ENCODE assay signal across 10 cellular contexts in the genomic region with DNA sequence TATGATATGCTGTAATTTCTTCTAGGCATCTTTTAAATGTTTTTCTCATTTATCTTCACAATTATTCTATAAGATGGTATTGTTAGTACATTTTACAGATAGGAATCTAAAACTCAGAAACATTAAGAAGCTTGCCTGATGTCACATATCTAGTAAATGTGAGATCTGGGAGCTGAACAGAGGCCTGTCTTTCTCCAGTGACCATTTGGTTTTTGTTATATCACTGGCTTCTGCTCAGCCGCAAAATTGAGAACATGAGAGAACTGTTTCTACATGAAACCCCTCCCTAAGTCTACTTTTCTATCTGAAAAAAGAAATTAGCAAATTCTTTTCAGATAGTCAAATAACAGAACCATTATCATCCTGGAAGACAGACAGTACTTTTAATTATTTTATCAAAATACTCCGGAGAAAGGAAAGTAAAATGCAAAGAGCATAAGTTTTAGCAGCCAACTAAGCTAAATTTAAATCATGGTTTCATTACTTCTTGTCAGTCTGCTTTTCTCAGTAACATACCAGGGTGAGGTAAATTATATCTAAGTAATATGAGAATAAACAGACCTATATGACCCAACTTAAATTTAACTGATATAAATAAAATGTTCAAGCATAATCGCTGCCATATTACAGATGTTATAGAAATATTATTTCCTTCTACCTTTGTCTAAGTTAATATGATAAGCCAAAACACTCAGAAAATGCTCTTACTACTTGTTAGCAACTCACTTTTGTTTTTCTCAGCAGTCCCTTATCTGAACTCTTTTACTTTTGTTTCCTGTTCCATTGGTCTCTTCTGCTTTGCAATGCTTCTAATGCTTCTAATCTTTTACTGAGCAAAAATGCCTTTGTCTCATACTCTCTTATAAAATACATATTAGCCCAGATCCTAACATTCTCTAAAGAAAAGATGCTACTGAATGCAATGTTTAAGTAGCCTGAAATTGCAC.
DNase-seq lines count a peak whose midpoint lies in the region; ATAC-seq, FAIRE-seq and TF ChIP-seq lines count a peak whose summit lies in the region.
"Had no signal": no experiment of that assay in that cellular context is flagged by ENCODE, and none has a peak within 500 bp of the region (broad histone marks: within the 10 kb centered on the region; RNA-seq: fewer than 3 reads in every experiment).

No MANE protein-coding gene starts in this region.

- no peaks in the 10 kb centered on the region for H3K27me3 ChIP-seq in GM06990 (replicated peaks; ENCODE audit: control insufficient read depth, insufficient read depth, low read length)
- H3K27me3 ChIP-seq in KMS-11 (ENCODE audit: insufficient read depth, low read depth): no peaks in the 10 kb centered on the region
- H3K27me3 ChIP-seq in pancreas: no peaks in the 10 kb centered on the region
- H3K27me3 ChIP-seq: SJSA1 had no signal

- H3K79me2 ChIP-seq in KMS-11 (ENCODE audit: insufficient read depth, low read depth): peaks cover 100% of the 10 kb centered on the region

- intact Hi-C loops in pancreas (cut with DNase I): no loop called here

- no peak for ATAC-seq in pancreas
- ATAC-seq in GM21576 (IDR thresholded peaks at IDR 0.05; ENCODE audit: unreplicated experiment): no peak

- H4K20me1 ChIP-seq in KMS-11 (ENCODE audit: insufficient read depth): no peaks in the 10 kb centered on the region

- DNase-seq in GM06990 (ENCODE audit: extremely low read depth, insufficient read length) (peak; percentile 40), coronary artery (ENCODE audit: low spot score) (no peak), pancreas (no peak), DMS153 treated with DMSO at 0.1 percent for 48 hours (lab: John Stamatoyannopoulos, UW; ENCODE audit: unreplicated experiment) (no peak), GM20000 (ENCODE audit: low spot score) (no peak), SW 1271 (lab: John Stamatoyannopoulos, UW) (no peak)
- DNase-seq: occipital lobe had no signal

- H3K4me3 ChIP-seq in GM06990 (replicated peaks; ENCODE audit: low read depth, low read length) (peak overlapping the region; percentile 40), KMS-11 (IDR thresholded peaks at IDR 0.05; ENCODE audit: insufficient read depth, low read depth, low read length) (no peak overlapping the region), coronary artery (peak overlapping the region; percentile 53), pancreas (peak overlapping the region in 1 of 4 donors; percentile 4)
- H3K4me3 ChIP-seq: SJSA1 had no signal

- peak; percentile 59 for FAIRE-seq in pancreas (lab: Jason Lieb, UNC)

- H3K4me1 ChIP-seq in KMS-11 (ENCODE audit: low read depth, poor library complexity, severe bottlenecking): peaks cover 86% of the 10 kb centered on the region
- H3K4me1 ChIP-seq in pancreas: peaks cover 0 to 28% (median 17%) of the 10 kb centered on the region in 3 donors
- H3K4me1 ChIP-seq: SJSA1 had no signal

- no peak for TF ChIP-seq CTCF in GM06990 (IDR thresholded peaks at IDR 0.05; ENCODE audit: insufficient read depth, low read length, poor library complexity, severe bottlenecking)
- TF ChIP-seq CTCF in KMS-11 (conservative IDR thresholded peaks at IDR 0.05; ENCODE audit: low read depth, low read length): no peak
- no peak for TF ChIP-seq CTCF in coronary artery (IDR thresholded peaks at IDR 0.05)
- TF ChIP-seq CTCF in pancreas (IDR thresholded peaks at IDR 0.05): no peak
- TF ChIP-seq CTCF in GM20000 (IDR thresholded peaks at IDR 0.05; ENCODE audit: extremely low read depth, missing control alignments): no peak

- 75 to 84% methylated on average over 3 of the region's 3 CpGs for WGBS in pancreas, 2 donors

- peak overlapping the region; percentile 87 for H3K27ac ChIP-seq in KMS-11
- peak overlapping the region; percentile 74 to 88 for H3K27ac ChIP-seq in coronary artery
- H3K27ac ChIP-seq in pancreas: peak overlapping the region in 2 of 4 donors; percentile 17 to 45
- H3K27ac ChIP-seq: SJSA1 had no signal

- no peaks in the 10 kb centered on the region for H3K36me3 ChIP-seq in GM06990 (ENCODE audit: control insufficient read depth, insufficient read depth, low read length)
- H3K36me3 ChIP-seq in KMS-11 (ENCODE audit: insufficient read depth): no peaks in the 10 kb centered on the region
- H3K36me3 ChIP-seq in pancreas: no peaks in the 10 kb centered on the region
- H3K36me3 ChIP-seq: SJSA1 had no signal

- H3K9me3 ChIP-seq in pancreas: no peaks in the 10 kb centered on the region
- H3K9me3 ChIP-seq: SJSA1 had no signal

- peak overlapping the region; percentile 6; the same call in 1 of the 2 replicates for H2AFZ ChIP-seq in KMS-11 (ENCODE audit: low read depth)

- peak overlapping the region; percentile 72 for H3K9ac ChIP-seq in KMS-11

- H3K4me2 ChIP-seq in KMS-11: peak overlapping the region; percentile 85
